ENCODE assay signal across 18 cellular contexts in the genomic region with DNA sequence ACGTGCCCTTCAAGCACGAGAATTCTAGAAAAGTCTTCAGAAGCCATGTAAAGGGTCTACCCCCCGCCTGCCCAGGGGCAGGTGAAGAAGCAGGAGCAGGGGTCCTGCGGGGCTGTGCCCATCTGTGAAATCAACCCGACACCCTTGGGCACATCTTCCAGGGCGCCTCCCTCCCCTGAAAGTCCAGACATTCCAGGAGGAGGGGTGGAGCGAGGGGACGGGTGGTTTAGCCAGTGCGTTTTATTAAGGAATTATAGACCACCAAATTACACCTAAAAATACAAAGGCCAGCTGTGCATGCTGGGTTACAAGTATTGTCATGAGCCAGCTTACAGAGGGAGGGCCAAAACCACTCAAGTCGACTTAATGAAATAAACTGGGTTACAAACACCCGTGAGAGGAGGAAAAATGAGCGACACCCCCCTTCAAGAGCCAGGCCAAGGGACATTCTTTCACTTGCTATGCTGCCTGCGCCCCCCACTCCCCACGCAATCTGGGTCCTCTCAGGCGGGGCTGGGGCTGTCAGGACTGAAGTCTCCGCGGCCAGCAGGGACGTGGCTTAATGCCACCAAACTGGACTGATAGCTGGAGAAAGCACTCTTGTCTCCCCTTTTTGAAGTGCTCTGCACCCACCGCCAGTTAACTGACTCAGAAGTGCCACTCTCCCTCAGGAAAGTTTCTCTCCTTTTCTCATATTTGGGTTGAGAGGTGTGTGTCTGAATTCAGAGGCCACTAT.
"Had no signal": no experiment of that assay in that cellular context is flagged by ENCODE, and none has a peak within 500 bp of the region (broad histone marks: within the 10 kb centered on the region; RNA-seq: fewer than 3 reads in every experiment).

No MANE protein-coding gene starts in this region.

- H3K9me3 ChIP-seq: esophagus muscularis mucosa, pancreas had no signal

- H3K36me3 Mint-ChIP-seq: activated naive CD4-positive, alpha-beta T cell treated with anti-CD3 and anti-CD28 coated beads, Interleukin-2, amount 10 ng/mL, durations not matched to agents 7 days and 5 days had no signal

- H3K36me3 ChIP-seq: esophagus muscularis mucosa, pancreas had no signal

- H3K4me2 ChIP-seq: hepatocyte had no signal

- H3K4me3 ChIP-seq: hepatocyte, pancreas, SK-N-MC, skin epidermis had no signal

- H2AFZ ChIP-seq: hepatocyte had no signal

- H3K27ac ChIP-seq: esophagus muscularis mucosa, hepatocyte, pancreas, SK-N-MC, skin epidermis had no signal

- H3K27ac Mint-ChIP-seq: activated naive CD4-positive, alpha-beta T cell treated with anti-CD3 and anti-CD28 coated beads, Interleukin-2, amount 10 ng/mL, durations not matched to agents 7 days and 5 days; activated T-helper 2 cell treated with anti-CD3 and anti-CD28 coated beads, Interferon-gamma antibody, Interleukin-2, Interleukin-4, amounts not matched to agents 10 μg/mL and 5 μg/mL and 100 μg/mL, durations not matched to agents 14 hours and 24 hours and 36 hours; type B pancreatic cell had no signal

- H3K4me1 Mint-ChIP-seq: activated naive CD4-positive, alpha-beta T cell treated with anti-CD3 and anti-CD28 coated beads, Interleukin-2, amount 10 ng/mL, durations not matched to agents 7 days and 5 days had no signal

- H3K4me1 ChIP-seq: pancreas had no signal

- H3K9me3 Mint-ChIP-seq: activated naive CD4-positive, alpha-beta T cell treated with anti-CD3 and anti-CD28 coated beads, Interleukin-2, amount 10 ng/mL, durations not matched to agents 7 days and 5 days; activated T-helper 2 cell treated with anti-CD3 and anti-CD28 coated beads, Interferon-gamma antibody, Interleukin-2, Interleukin-4, amounts not matched to agents 10 μg/mL and 5 μg/mL and 100 μg/mL, durations not matched to agents 14 hours and 24 hours and 36 hours; neural crest cell; type B pancreatic cell had no signal

- H3K4me3 Mint-ChIP-seq: activated naive CD4-positive, alpha-beta T cell treated with anti-CD3 and anti-CD28 coated beads, Interleukin-2, amount 10 ng/mL, durations not matched to agents 7 days and 5 days; neural crest cell; type B pancreatic cell had no signal

- ATAC-seq: pancreas had no signal

- H3K27me3 ChIP-seq: esophagus muscularis mucosa, hepatocyte, pancreas had no signal

- H3K79me2 ChIP-seq: hepatocyte had no signal

- DNase-seq: activated CD4-positive, alpha-beta T cell treated with anti-CD3 and anti-CD28 coated beads, Interleukin-2, amount 50 U/mL, for 4 hours; activated naive CD4-positive, alpha-beta T cell treated with anti-CD3 and anti-CD28 coated beads, Interleukin-2, amount 10 ng/mL, durations not matched to agents 7 days and 5 days; activated T-cell treated with anti-CD3 and anti-CD28 coated beads, Interleukin-2, amount 50 U/mL, for 1 hour; central memory CD4-positive, alpha-beta T cell; cortex of kidney; effector CD4-positive, alpha-beta T cell; pancreas; retina; stimulated activated naive CD4-positive, alpha-beta T cell; T-helper 1 cell; T1000 had no signal
